In genomic region chrY:13351443-13351842, GRCh38 we compare ENCODE assay signal across 22 cellular contexts.
"Had no signal": no experiment of that assay in that cellular context is flagged by ENCODE, and none has a peak within 500 bp of the region (broad histone marks: within the 10 kb centered on the region; RNA-seq: fewer than 3 reads in every experiment).

No MANE protein-coding gene starts in this region.

- H3K27me3 ChIP-seq: adrenal gland, SJCRH30 had no signal

- DNase-seq: activated CD4-positive, alpha-beta T cell treated with anti-CD3 and anti-CD28 coated beads for 4 hours; activated CD8-positive, alpha-beta memory T cell treated with anti-CD3 and anti-CD28 coated beads, Interleukin-2, amount 50 U/mL, for 4 hours; activated CD8-positive, alpha-beta T cell treated with anti-CD3 and anti-CD28 coated beads for 36 hours; activated naive CD4-positive, alpha-beta T cell treated with anti-CD3 and anti-CD28 coated beads, Interleukin-2, amount 50 U/mL, for 16 hours; activated naive CD8-positive, alpha-beta T cell treated with anti-CD3 and anti-CD28 coated beads, Interleukin-2, amount 10 ng/mL, durations not matched to agents 7 days and 5 days; adrenal gland; anterior cingulate cortex; caudate nucleus; Kasumi-1; NCI-H1048; NCI-H146; NCI-H1930; NCI-H2171; NCI-H226; NCI-H526; NCI-H774; Right ventricle myocardium superior; RPMI8226; SJCRH30 had no signal

- H3K9me3 Mint-ChIP-seq: activated CD8-positive, alpha-beta T cell treated with anti-CD3 and anti-CD28 coated beads for 36 hours; activated naive CD8-positive, alpha-beta T cell treated with anti-CD3 and anti-CD28 coated beads, Interleukin-2, amount 10 ng/mL, durations not matched to agents 7 days and 5 days; T-helper 1 cell treated with Interleukin-12 subunit alpha and Interleukin-12 subunit beta and Interleukin-4 antibody, amounts not matched to agents 30 μg/mL and 1 μg/mL, for 36 hours had no signal

- H3K4me1 ChIP-seq: adrenal gland, SJCRH30 had no signal

- H3K36me3 ChIP-seq: adrenal gland, SJCRH30 had no signal

- H3K4me3 Mint-ChIP-seq: activated CD8-positive, alpha-beta T cell treated with anti-CD3 and anti-CD28 coated beads for 36 hours; activated naive CD8-positive, alpha-beta T cell treated with anti-CD3 and anti-CD28 coated beads, Interleukin-2, amount 10 ng/mL, durations not matched to agents 7 days and 5 days; T-helper 1 cell treated with Interleukin-12 subunit alpha and Interleukin-12 subunit beta and Interleukin-4 antibody, amounts not matched to agents 30 μg/mL and 1 μg/mL, for 36 hours had no signal

- H3K4me1 Mint-ChIP-seq: activated naive CD8-positive, alpha-beta T cell treated with anti-CD3 and anti-CD28 coated beads, Interleukin-2, amount 10 ng/mL, durations not matched to agents 7 days and 5 days had no signal

- H3K4me3 ChIP-seq: adrenal gland, SJCRH30 had no signal

- H3K27me3 Mint-ChIP-seq: activated CD8-positive, alpha-beta T cell treated with anti-CD3 and anti-CD28 coated beads for 36 hours; activated naive CD8-positive, alpha-beta T cell treated with anti-CD3 and anti-CD28 coated beads, Interleukin-2, amount 10 ng/mL, durations not matched to agents 7 days and 5 days had no signal

- H3K27ac ChIP-seq: adrenal gland, SJCRH30 had no signal

- H3K9me3 ChIP-seq: adrenal gland, SJCRH30 had no signal

- H3K27ac Mint-ChIP-seq: activated naive CD8-positive, alpha-beta T cell treated with anti-CD3 and anti-CD28 coated beads, Interleukin-2, amount 10 ng/mL, durations not matched to agents 7 days and 5 days; T-helper 1 cell treated with Interleukin-12 subunit alpha and Interleukin-12 subunit beta and Interleukin-4 antibody, amounts not matched to agents 30 μg/mL and 1 μg/mL, for 36 hours had no signal

- ATAC-seq: activated CD4-positive, CD25-positive, alpha-beta regulatory T cell treated with anti-CD3 and anti-CD28 coated beads, Interleukin-2, amount 50 U/mL, for 24 hours; activated CD8-positive, alpha-beta T cell treated with anti-CD3 and anti-CD28 coated beads for 36 hours; SK-N-SH treated with all-trans-retinoic acid at 6 μM for 48 hours had no signal
